1 cellular context compared by ENCODE assay signal in the genomic region with DNA sequence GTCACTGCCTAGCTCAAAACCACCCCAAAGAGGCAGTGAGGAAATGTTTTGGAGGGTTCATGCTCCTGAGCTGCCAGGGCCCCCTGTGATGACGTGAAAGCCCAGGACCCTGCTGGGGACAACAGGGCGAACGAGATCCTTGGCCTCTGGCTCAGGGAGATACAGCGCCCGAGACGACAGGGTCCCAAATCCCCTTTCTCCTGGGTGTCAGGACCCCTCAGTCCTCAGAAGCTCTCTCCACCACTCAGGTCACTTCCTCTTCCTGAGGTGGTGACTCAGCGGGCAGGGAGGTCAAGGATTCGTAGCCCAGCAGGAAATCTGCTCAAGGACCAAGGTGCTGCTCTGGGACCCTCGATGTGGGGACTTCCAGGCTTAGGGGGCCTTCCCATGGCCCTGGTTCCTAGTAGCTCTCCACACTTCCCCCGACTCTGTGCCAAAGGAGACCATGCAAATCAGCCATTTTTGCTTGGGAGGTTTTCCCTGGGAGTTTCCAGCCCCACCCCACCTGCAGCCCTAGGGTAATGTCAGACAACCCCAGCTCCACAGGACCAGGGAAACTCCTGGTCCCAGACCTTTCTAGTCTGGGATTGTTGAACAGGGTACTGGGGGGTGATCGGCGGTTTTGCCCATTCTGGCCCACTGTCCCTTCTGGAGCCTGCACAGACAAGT.
TF ChIP-seq lines count a peak whose summit lies in the region.

No MANE protein-coding gene starts in this region.

TF ChIP-seq in K562, 482 proteins besides CTCF, POLR2A, EP300 and RAD21 (continued from another document and continues in another):
- TF ChIP-seq, protein P1, sequence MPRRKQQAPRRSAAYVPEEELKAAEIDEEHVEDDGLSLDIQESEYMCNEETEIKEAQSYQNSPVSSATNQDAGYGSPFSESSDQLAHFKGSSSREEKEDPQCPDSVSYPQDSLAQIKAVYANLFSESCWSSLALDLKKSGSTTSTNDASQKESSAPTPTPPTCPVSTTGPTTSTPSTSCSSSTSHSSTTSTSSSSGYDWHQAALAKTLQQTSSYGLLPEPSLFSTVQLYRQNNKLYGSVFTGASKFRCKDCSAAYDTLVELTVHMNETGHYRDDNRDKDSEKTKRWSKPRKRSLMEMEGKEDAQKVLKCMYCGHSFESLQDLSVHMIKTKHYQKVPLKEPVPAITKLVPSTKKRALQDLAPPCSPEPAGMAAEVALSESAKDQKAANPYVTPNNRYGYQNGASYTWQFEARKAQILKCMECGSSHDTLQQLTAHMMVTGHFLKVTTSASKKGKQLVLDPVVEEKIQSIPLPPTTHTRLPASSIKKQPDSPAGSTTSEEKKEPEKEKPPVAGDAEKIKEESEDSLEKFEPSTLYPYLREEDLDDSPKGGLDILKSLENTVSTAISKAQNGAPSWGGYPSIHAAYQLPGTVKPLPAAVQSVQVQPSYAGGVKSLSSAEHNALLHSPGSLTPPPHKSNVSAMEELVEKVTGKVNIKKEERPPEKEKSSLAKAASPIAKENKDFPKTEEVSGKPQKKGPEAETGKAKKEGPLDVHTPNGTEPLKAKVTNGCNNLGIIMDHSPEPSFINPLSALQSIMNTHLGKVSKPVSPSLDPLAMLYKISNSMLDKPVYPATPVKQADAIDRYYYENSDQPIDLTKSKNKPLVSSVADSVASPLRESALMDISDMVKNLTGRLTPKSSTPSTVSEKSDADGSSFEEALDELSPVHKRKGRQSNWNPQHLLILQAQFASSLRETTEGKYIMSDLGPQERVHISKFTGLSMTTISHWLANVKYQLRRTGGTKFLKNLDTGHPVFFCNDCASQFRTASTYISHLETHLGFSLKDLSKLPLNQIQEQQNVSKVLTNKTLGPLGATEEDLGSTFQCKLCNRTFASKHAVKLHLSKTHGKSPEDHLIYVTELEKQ (CRISPR knock-in tag; IDR thresholded peaks at IDR 0.05) = no peak
- TF ChIP-seq SMARCA4 (IDR thresholded peaks at IDR 0.05) = peak; percentile 46; the same call in 1 of the 2 replicates
- no peak for TF ChIP-seq CBX8 (IDR thresholded peaks at IDR 0.05; ENCODE audit: borderline replicate concordance, extremely low read depth, low read depth, low read length, poor library complexity, severe bottlenecking)
- TF ChIP-seq, protein P2, sequence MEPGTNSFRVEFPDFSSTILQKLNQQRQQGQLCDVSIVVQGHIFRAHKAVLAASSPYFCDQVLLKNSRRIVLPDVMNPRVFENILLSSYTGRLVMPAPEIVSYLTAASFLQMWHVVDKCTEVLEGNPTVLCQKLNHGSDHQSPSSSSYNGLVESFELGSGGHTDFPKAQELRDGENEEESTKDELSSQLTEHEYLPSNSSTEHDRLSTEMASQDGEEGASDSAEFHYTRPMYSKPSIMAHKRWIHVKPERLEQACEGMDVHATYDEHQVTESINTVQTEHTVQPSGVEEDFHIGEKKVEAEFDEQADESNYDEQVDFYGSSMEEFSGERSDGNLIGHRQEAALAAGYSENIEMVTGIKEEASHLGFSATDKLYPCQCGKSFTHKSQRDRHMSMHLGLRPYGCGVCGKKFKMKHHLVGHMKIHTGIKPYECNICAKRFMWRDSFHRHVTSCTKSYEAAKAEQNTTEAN (CRISPR knock-in tag; IDR thresholded peaks at IDR 0.05) = no peak
- TF ChIP-seq SRF (CRISPR knock-in tag; IDR thresholded peaks at IDR 0.05) = peak in 1 of 2 experiments; percentile 51; a peak in 1 of 4 replicates
- TF ChIP-seq ARID1B (IDR thresholded peaks at IDR 0.05) = peak; percentile 20
- TF ChIP-seq RBM14 (IDR thresholded peaks at IDR 0.05; ENCODE audit: borderline replicate concordance, insufficient read depth, low read depth, low read length) = no peak
- TF ChIP-seq, protein P3, sequence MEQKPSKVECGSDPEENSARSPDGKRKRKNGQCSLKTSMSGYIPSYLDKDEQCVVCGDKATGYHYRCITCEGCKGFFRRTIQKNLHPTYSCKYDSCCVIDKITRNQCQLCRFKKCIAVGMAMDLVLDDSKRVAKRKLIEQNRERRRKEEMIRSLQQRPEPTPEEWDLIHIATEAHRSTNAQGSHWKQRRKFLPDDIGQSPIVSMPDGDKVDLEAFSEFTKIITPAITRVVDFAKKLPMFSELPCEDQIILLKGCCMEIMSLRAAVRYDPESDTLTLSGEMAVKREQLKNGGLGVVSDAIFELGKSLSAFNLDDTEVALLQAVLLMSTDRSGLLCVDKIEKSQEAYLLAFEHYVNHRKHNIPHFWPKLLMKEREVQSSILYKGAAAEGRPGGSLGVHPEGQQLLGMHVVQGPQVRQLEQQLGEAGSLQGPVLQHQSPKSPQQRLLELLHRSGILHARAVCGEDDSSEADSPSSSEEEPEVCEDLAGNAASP (IDR thresholded peaks at IDR 0.05) = no peak
- TF ChIP-seq SMC3 (conservative IDR thresholded peaks at IDR 0.05; ENCODE audit: insufficient read depth, low read depth, low read length) = no peak
- no peak for TF ChIP-seq CBX2 (IDR thresholded peaks at IDR 0.05; ENCODE audit: insufficient read depth, low read length, poor library complexity, severe bottlenecking)
- TF ChIP-seq LARP7 (IDR thresholded peaks at IDR 0.05) = no peak
- no peak for TF ChIP-seq ARID2 (IDR thresholded peaks at IDR 0.05)
- TF ChIP-seq, protein P4, sequence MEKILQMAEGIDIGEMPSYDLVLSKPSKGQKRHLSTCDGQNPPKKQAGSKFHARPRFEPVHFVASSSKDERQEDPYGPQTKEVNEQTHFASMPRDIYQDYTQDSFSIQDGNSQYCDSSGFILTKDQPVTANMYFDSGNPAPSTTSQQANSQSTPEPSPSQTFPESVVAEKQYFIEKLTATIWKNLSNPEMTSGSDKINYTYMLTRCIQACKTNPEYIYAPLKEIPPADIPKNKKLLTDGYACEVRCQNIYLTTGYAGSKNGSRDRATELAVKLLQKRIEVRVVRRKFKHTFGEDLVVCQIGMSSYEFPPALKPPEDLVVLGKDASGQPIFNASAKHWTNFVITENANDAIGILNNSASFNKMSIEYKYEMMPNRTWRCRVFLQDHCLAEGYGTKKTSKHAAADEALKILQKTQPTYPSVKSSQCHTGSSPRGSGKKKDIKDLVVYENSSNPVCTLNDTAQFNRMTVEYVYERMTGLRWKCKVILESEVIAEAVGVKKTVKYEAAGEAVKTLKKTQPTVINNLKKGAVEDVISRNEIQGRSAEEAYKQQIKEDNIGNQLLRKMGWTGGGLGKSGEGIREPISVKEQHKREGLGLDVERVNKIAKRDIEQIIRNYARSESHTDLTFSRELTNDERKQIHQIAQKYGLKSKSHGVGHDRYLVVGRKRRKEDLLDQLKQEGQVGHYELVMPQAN (IDR thresholded peaks at IDR 0.05; ENCODE audit: borderline replicate concordance) = no peak
- TF ChIP-seq POLR2AphosphoS5 (IDR thresholded peaks at IDR 0.05; ENCODE audit: control insufficient read depth, insufficient read depth, low read depth, low read length) = no peak
- TF ChIP-seq, protein P5, sequence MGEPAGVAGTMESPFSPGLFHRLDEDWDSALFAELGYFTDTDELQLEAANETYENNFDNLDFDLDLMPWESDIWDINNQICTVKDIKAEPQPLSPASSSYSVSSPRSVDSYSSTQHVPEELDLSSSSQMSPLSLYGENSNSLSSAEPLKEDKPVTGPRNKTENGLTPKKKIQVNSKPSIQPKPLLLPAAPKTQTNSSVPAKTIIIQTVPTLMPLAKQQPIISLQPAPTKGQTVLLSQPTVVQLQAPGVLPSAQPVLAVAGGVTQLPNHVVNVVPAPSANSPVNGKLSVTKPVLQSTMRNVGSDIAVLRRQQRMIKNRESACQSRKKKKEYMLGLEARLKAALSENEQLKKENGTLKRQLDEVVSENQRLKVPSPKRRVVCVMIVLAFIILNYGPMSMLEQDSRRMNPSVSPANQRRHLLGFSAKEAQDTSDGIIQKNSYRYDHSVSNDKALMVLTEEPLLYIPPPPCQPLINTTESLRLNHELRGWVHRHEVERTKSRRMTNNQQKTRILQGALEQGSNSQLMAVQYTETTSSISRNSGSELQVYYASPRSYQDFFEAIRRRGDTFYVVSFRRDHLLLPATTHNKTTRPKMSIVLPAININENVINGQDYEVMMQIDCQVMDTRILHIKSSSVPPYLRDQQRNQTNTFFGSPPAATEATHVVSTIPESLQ (CRISPR knock-in tag; IDR thresholded peaks at IDR 0.05) = no peak
- no peak for TF ChIP-seq HDAC6 (IDR thresholded peaks at IDR 0.05; ENCODE audit: low read depth, low read length)
- TF ChIP-seq ZNF24 (IDR thresholded peaks at IDR 0.05) = no peak
- TF ChIP-seq, protein P6, sequence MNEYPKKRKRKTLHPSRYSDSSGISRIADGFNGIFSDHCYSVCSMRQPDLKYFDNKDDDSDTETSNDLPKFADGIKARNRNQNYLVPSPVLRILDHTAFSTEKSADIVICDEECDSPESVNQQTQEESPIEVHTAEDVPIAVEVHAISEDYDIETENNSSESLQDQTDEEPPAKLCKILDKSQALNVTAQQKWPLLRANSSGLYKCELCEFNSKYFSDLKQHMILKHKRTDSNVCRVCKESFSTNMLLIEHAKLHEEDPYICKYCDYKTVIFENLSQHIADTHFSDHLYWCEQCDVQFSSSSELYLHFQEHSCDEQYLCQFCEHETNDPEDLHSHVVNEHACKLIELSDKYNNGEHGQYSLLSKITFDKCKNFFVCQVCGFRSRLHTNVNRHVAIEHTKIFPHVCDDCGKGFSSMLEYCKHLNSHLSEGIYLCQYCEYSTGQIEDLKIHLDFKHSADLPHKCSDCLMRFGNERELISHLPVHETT (CRISPR knock-in tag; conservative IDR thresholded peaks at IDR 0.05 in 1 of 2, IDR thresholded peaks at IDR 0.05 in 1 of 2) = peak in 1 of 2 experiments; percentile 23; a peak in 1 of 4 replicates
- TF ChIP-seq, protein P7, sequence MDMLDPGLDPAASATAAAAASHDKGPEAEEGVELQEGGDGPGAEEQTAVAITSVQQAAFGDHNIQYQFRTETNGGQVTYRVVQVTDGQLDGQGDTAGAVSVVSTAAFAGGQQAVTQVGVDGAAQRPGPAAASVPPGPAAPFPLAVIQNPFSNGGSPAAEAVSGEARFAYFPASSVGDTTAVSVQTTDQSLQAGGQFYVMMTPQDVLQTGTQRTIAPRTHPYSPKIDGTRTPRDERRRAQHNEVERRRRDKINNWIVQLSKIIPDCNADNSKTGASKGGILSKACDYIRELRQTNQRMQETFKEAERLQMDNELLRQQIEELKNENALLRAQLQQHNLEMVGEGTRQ (CRISPR knock-in tag; IDR thresholded peaks at IDR 0.05) = no peak
- TF ChIP-seq, protein P8, sequence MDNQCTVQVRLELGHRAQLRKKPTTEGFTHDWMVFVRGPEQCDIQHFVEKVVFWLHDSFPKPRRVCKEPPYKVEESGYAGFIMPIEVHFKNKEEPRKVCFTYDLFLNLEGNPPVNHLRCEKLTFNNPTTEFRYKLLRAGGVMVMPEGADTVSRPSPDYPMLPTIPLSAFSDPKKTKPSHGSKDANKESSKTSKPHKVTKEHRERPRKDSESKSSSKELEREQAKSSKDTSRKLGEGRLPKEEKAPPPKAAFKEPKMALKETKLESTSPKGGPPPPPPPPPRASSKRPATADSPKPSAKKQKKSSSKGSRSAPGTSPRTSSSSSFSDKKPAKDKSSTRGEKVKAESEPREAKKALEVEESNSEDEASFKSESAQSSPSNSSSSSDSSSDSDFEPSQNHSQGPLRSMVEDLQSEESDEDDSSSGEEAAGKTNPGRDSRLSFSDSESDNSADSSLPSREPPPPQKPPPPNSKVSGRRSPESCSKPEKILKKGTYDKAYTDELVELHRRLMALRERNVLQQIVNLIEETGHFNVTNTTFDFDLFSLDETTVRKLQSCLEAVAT (IDR thresholded peaks at IDR 0.05) = no peak
- no peak for TF ChIP-seq SAFB (IDR thresholded peaks at IDR 0.05; ENCODE audit: borderline replicate concordance, low read depth, low read length)
- no peak for TF ChIP-seq ZNF695 (CRISPR knock-in tag; IDR thresholded peaks at IDR 0.05)
- TF ChIP-seq TCF7L2 (IDR thresholded peaks at IDR 0.05; ENCODE audit: low read depth, low read length) = no peak
- TF ChIP-seq NONO (IDR thresholded peaks at IDR 0.05; ENCODE audit: low read depth in 2 of 2, low read length in 1 of 2) = no peak
- 0 out of 2 replicates have a peak, but pooled peaks have one; percentile 13 for TF ChIP-seq KLF1 (tag; IDR thresholded peaks at IDR 0.05)
- no peak for TF ChIP-seq RAD51 (IDR thresholded peaks at IDR 0.05; ENCODE audit: borderline replicate concordance, low read depth)
- TF ChIP-seq ZNF589 (CRISPR knock-in tag; IDR thresholded peaks at IDR 0.05; ENCODE audit: low read depth) = peak; percentile 84; the same call in 1 of the 2 replicates
- TF ChIP-seq PHF8 (IDR thresholded peaks at IDR 0.05; ENCODE audit: borderline replicate concordance, low read length) = no peak
- TF ChIP-seq, protein P9, sequence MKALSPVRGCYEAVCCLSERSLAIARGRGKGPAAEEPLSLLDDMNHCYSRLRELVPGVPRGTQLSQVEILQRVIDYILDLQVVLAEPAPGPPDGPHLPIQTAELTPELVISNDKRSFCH (CRISPR knock-in tag; IDR thresholded peaks at IDR 0.05) = no peak
- TF ChIP-seq, protein P9 (tag; IDR thresholded peaks at IDR 0.05) = no peak
- TF ChIP-seq, protein P10, sequence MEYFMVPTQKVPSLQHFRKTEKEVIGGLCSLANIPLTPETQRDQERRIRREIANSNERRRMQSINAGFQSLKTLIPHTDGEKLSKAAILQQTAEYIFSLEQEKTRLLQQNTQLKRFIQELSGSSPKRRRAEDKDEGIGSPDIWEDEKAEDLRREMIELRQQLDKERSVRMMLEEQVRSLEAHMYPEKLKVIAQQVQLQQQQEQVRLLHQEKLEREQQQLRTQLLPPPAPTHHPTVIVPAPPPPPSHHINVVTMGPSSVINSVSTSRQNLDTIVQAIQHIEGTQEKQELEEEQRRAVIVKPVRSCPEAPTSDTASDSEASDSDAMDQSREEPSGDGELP (CRISPR knock-in tag; IDR thresholded peaks at IDR 0.05; ENCODE audit: borderline replicate concordance) = peak; percentile 81; the same call in 1 of the 2 replicates
- TF ChIP-seq PCBP1 (IDR thresholded peaks at IDR 0.05; ENCODE audit: low read depth, low read length, poor library complexity, severe bottlenecking) = no peak
- peak; percentile 84; the same call in 1 of the 2 replicates for TF ChIP-seq ZBTB7A (IDR thresholded peaks at IDR 0.05; ENCODE audit: borderline replicate concordance, control insufficient read depth, low read depth, low read length)
- no peak for TF ChIP-seq ZC3H11A (IDR thresholded peaks at IDR 0.05; ENCODE audit: low read depth, low read length)
- no peak for TF ChIP-seq ZSCAN32 (CRISPR knock-in tag; IDR thresholded peaks at IDR 0.05)
- TF ChIP-seq DPF2 (IDR thresholded peaks at IDR 0.05) = no peak
- 0 out of 2 replicates have a peak, but pooled peaks have one; percentile 59 for TF ChIP-seq ZKSCAN8 (CRISPR knock-in tag; IDR thresholded peaks at IDR 0.05)
- TF ChIP-seq SRSF7 (optimal IDR thresholded peaks at IDR 0.05; ENCODE audit: low read depth, low read length) = no peak
- TF ChIP-seq ZNF175 (CRISPR knock-in tag; IDR thresholded peaks at IDR 0.05; ENCODE audit: low read depth) = peak; percentile 21; the same call in 1 of the 2 replicates
- TF ChIP-seq, protein P11, sequence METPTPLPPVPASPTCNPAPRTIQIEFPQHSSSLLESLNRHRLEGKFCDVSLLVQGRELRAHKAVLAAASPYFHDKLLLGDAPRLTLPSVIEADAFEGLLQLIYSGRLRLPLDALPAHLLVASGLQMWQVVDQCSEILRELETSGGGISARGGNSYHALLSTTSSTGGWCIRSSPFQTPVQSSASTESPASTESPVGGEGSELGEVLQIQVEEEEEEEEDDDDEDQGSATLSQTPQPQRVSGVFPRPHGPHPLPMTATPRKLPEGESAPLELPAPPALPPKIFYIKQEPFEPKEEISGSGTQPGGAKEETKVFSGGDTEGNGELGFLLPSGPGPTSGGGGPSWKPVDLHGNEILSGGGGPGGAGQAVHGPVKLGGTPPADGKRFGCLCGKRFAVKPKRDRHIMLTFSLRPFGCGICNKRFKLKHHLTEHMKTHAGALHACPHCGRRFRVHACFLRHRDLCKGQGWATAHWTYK (CRISPR knock-in tag; IDR thresholded peaks at IDR 0.05) = no peak
- TF ChIP-seq GABPA (tag; conservative IDR thresholded peaks at IDR 0.05; ENCODE audit: low read depth) = peak; percentile 55
- TF ChIP-seq SPI1 (IDR thresholded peaks at IDR 0.05; ENCODE audit: borderline replicate concordance, low read depth, low read length) = peak; percentile 99
- peak; percentile 57; the same call in 1 of the 2 replicates for TF ChIP-seq NR2C2 (CRISPR knock-in tag; IDR thresholded peaks at IDR 0.05)
- peak; percentile 65 for TF ChIP-seq NR2C2 (tag; IDR thresholded peaks at IDR 0.05)
